19 cellular contexts compared by ENCODE assay signal in genomic region chr7:128448751-128449300, GRCh38.
"Had no signal": no experiment of that assay in that cellular context is flagged by ENCODE, and none has a peak within 500 bp of the region (broad histone marks: within the 10 kb centered on the region; RNA-seq: fewer than 3 reads in every experiment).

No MANE protein-coding gene starts in this region.

- H3K9me3 Mint-ChIP-seq: activated CD4-positive, alpha-beta memory T cell treated with anti-CD3 and anti-CD28 coated beads for 36 hours; activated T-cell treated with anti-CD3 and anti-CD28 coated beads, Interleukin-2, amount 50 U/mL, for 4 hours; nephron progenitor cell; T-cell had no signal

- ATAC-seq: activated T-cell treated with anti-CD3 and anti-CD28 coated beads, Interleukin-2, amount 50 U/mL, for 4 hours; gastrocnemius medialis; heart left ventricle; left ventricle myocardium superior; T-cell had no signal

- H3K4me3 Mint-ChIP-seq: activated CD4-positive, alpha-beta memory T cell treated with anti-CD3 and anti-CD28 coated beads for 36 hours; activated T-cell treated with anti-CD3 and anti-CD28 coated beads, Interleukin-2, amount 50 U/mL, for 4 hours; nephron progenitor cell; T-cell had no signal

- DNase-seq: activated CD4-positive, alpha-beta memory T cell treated with anti-CD3 and anti-CD28 coated beads for 36 hours; activated CD4-positive, CD25-positive, alpha-beta regulatory T cell treated with anti-CD3 and anti-CD28 coated beads, Interleukin-2, amount 50 U/mL, for 72 hours; activated effector memory CD4-positive, alpha-beta T cell treated with anti-CD3 and anti-CD28 coated beads, Interleukin-2, amount 50 U/mL, for 16 hours; activated naive CD4-positive, alpha-beta T cell treated with anti-CD3 and anti-CD28 coated beads, Interleukin-2, amount 50 U/mL, for 16 hours; activated T-cell treated with anti-CD3 and anti-CD28 coated beads, Interleukin-2, amount 50 U/mL, for 4 hours; effector CD4-positive, alpha-beta T cell; gastrocnemius medialis; heart left ventricle; left ventricle myocardium superior; nephron progenitor cell; occipital lobe; posterior cingulate gyrus; sigmoid colon; spleen; stimulated activated naive CD4-positive, alpha-beta T cell treated with Interleukin-2 at 50 U/mL for 16 hours; substantia nigra; T-cell; T-helper 9 cell; uterus had no signal

- H3K4me1 Mint-ChIP-seq: T-cell had no signal

- H3K27ac Mint-ChIP-seq: activated CD4-positive, alpha-beta memory T cell treated with anti-CD3 and anti-CD28 coated beads for 36 hours; nephron progenitor cell; T-cell had no signal

- H3K36me3 Mint-ChIP-seq: activated CD4-positive, alpha-beta memory T cell treated with anti-CD3 and anti-CD28 coated beads for 36 hours; T-cell had no signal

- H3K27me3 Mint-ChIP-seq: T-cell had no signal
